9 cellular contexts compared by ENCODE assay signal in genomic region chr19:13864513-13865242, GRCh38. TPM values are rescaled to one million over a fixed set of nuclear protein-coding genes. Genes with fewer than 3 reads are reported as not detected.
DNase-seq lines count a peak whose midpoint lies in the region; ATAC-seq and TF ChIP-seq lines count a peak whose summit lies in the region.
"Had no signal": no experiment of that assay in that cellular context is flagged by ENCODE, and none has a peak within 500 bp of the region (broad histone marks: within the 10 kb centered on the region; RNA-seq: fewer than 3 reads in every experiment).

No MANE protein-coding gene starts in this region.

- peak overlapping the region; percentile 65 for H3K27ac ChIP-seq in hepatocyte

- H3K9me3 Mint-ChIP-seq in T-helper 2 cell treated with Interferon-gamma antibody and Interleukin-4, amounts not matched to agents 5 μg/mL and 100 μg/mL, for 36 hours, result no peaks in the 10 kb centered on the region

- no peak for DNase-seq in T-helper 2 cell treated with Interferon-gamma antibody and Interleukin-4, amounts not matched to agents 5 μg/mL and 100 μg/mL, for 36 hours (ENCODE audit: low spot score)
- DNase-seq in T-helper 2 cell (no peak), T-helper 17 cell (no peak), hepatocyte (ENCODE audit: low spot score) (peak; percentile 27), superior temporal gyrus (ENCODE audit: extremely low spot score) (peak; percentile 25), activated gamma-delta T cell treated with Interleukin-2 at 50 U/mL for 16 hours (no peak)
- DNase-seq in activated CD4-positive, alpha-beta T cell treated with anti-CD3 and anti-CD28 coated beads, Interleukin-2, amount 50 U/mL, for 1 hour, result no peak

- peak overlapping the region; percentile 96 for H3K4me2 ChIP-seq in hepatocyte

- H3K36me3 ChIP-seq in hepatocyte (replicated peaks; ENCODE audit: insufficient read depth, low read depth), result no peaks in the 10 kb centered on the region

- peaks cover 25% of the 10 kb centered on the region for H3K4me1 Mint-ChIP-seq in T-helper 2 cell treated with Interferon-gamma antibody and Interleukin-4, amounts not matched to agents 5 μg/mL and 100 μg/mL, for 36 hours (ENCODE audit: low read depth)
- peaks cover 36% of the 10 kb centered on the region for H3K4me1 Mint-ChIP-seq in T-helper 17 cell

- H3K79me2 ChIP-seq in hepatocyte, result peaks cover 5% of the 10 kb centered on the region

- no peak for TF ChIP-seq CTCF in hepatocyte (IDR thresholded peaks at IDR 0.05; ENCODE audit: poor library complexity)

- peaks cover 20% of the 10 kb centered on the region for H3K4me1 ChIP-seq in hepatocyte (ENCODE audit: insufficient read depth)

- ATAC-seq in T-helper 17 cell (no peak), HG02759 (IDR thresholded peaks at IDR 0.05; ENCODE audit: unreplicated experiment) (no peak)

- peak overlapping the region; percentile 70 for H3K4me3 Mint-ChIP-seq in T-helper 2 cell treated with Interferon-gamma antibody and Interleukin-4, amounts not matched to agents 5 μg/mL and 100 μg/mL, for 36 hours
- peak overlapping the region; percentile 87 for H3K4me3 Mint-ChIP-seq in T-helper 17 cell

- 37% methylated on average over 16 of the region's 64 CpGs for WGBS in hepatocyte (ENCODE audit: low lambda C conversion rate, missing lambda C conversion rate)

- H4K20me1 ChIP-seq in hepatocyte (ENCODE audit: insufficient read depth, poor library complexity, severe bottlenecking), result no peaks in the 10 kb centered on the region

- no peaks in the 10 kb centered on the region for H3K9me3 ChIP-seq in T-helper 17 cell (ENCODE audit: control insufficient read depth, low read length, poor library complexity, severe bottlenecking)
- no peaks in the 10 kb centered on the region for H3K9me3 ChIP-seq in hepatocyte (ENCODE audit: low read depth)

- H3K9me2 ChIP-seq in hepatocyte (replicated peaks; ENCODE audit: insufficient read depth), result no peaks in the 10 kb centered on the region

- H2AFZ ChIP-seq in hepatocyte, result no peak overlapping the region

- H3K27me3 Mint-ChIP-seq in T-helper 2 cell treated with Interferon-gamma antibody and Interleukin-4, amounts not matched to agents 5 μg/mL and 100 μg/mL, for 36 hours (ENCODE audit: low read depth), result peaks cover 26% of the 10 kb centered on the region
- peaks cover 33% of the 10 kb centered on the region for H3K27me3 Mint-ChIP-seq in T-helper 17 cell

- H3K27ac Mint-ChIP-seq in T-helper 2 cell treated with Interferon-gamma antibody and Interleukin-4, amounts not matched to agents 5 μg/mL and 100 μg/mL, for 36 hours, result peak overlapping the region; percentile 10
- peak overlapping the region; percentile 45 for H3K27ac Mint-ChIP-seq in T-helper 17 cell

- H3K36me3 Mint-ChIP-seq in T-helper 2 cell treated with Interferon-gamma antibody and Interleukin-4, amounts not matched to agents 5 μg/mL and 100 μg/mL, for 36 hours (ENCODE audit: low read depth), result no peaks in the 10 kb centered on the region
- peaks cover 11% of the 10 kb centered on the region for H3K36me3 Mint-ChIP-seq in T-helper 17 cell (ENCODE audit: low read depth)

- no peak overlapping the region for H3K4me3 ChIP-seq in hepatocyte

- H3K27me3 ChIP-seq in hepatocyte, result no peaks in the 10 kb centered on the region

RNA-seq across cellular contexts. Expression of gene NANOS3, which starts 12.3 kb away (rescaled TPM):
- 1 to 10 TPM in 1 of 2 donors, under 1 TPM in 1; 0.60 to 2.6 TPM for total RNA-seq in T-helper 17 cell
- total RNA-seq in hepatocyte, result 0.60 TPM in 1 of 2 replicates, not detected in the other
- polyA plus RNA-seq in hepatocyte, result 2.1 and 4.0 TPM in 2 replicates
- total RNA-seq: dermis microvascular lymphatic vessel endothelial cell had no signal

RNA-seq across cellular contexts. Expression of gene BRME1, which starts 41.2 kb away (rescaled TPM):
- total RNA-seq in T-helper 17 cell, result 1 to 10 TPM in 1 of 2 donors, under 1 TPM in 1; 0.82 to 1.7 TPM
- total RNA-seq in hepatocyte, result 2.2 and 14.4 TPM in 2 replicates
- polyA plus RNA-seq in hepatocyte, result 3.2 and 4.5 TPM in 2 replicates

RNA-seq across cellular contexts. Expression of gene CC2D1A, which starts 41.3 kb away (rescaled TPM):
- total RNA-seq in T-helper 17 cell, result 10 to 100 TPM; 22.5 to 24.4 TPM
- 14.8 and 20.8 TPM in 2 replicates for total RNA-seq in hepatocyte
- polyA plus RNA-seq in hepatocyte, result 40.9 and 43.3 TPM in 2 replicates

Comparison
In these comparisons a context has a peak if more than half of its experiments do, and no peak if none do; other contexts are left out.
1. DNase-seq: peak in hepatocyte (single experiment) and superior temporal gyrus (single experiment); none in T-helper 2 cell treated with Interferon-gamma antibody and Interleukin-4, amounts not matched to agents 5 μg/mL and 100 μg/mL, for 36 hours (single experiment), T-helper 2 cell (0 of 5), T-helper 17 cell (0 of 3), activated gamma-delta T cell treated with Interleukin-2 at 50 U/mL for 16 hours (single experiment) and activated CD4-positive, alpha-beta T cell treated with anti-CD3 and anti-CD28 coated beads, Interleukin-2, amount 50 U/mL, for 1 hour (single experiment).